In genomic region chr19:955803-956746, GRCh38 we compare ENCODE assay signal across 18 cellular contexts. TPM values are rescaled to one million over a fixed set of nuclear protein-coding genes. Genes with fewer than 3 reads are reported as not detected.
DNase-seq lines count a peak whose midpoint lies in the region; ATAC-seq and TF ChIP-seq lines count a peak whose summit lies in the region.
"Had no signal": no experiment of that assay in that cellular context is flagged by ENCODE, and none has a peak within 500 bp of the region (broad histone marks: within the 10 kb centered on the region; RNA-seq: fewer than 3 reads in every experiment).

No MANE protein-coding gene starts in this region.

- peaks cover 63% of the 10 kb centered on the region for H3K4me1 ChIP-seq in BLaER1
- H3K4me1 ChIP-seq: uterus had no signal

- H3K36me3 Mint-ChIP-seq in stimulated activated naive B cell treated with anti-CD40 and anti-IgM and Interleukin-4, amounts not matched to agents 10 μg/mL and 1 μg/mL and 100 μg/mL, for 72 hours, result peaks cover 17 to 26% of the 10 kb centered on the region in 2 donors
- H3K36me3 Mint-ChIP-seq in activated T-cell treated with anti-CD3 and anti-CD28 coated beads, Interleukin-2, amount 50 U/mL, for 4 hours (ENCODE audit: insufficient read depth), result no peaks in the 10 kb centered on the region
- H3K36me3 Mint-ChIP-seq: activated naive CD4-positive, alpha-beta T cell treated with anti-CD3 and anti-CD28 coated beads, Interleukin-2, amount 50 U/mL, for 72 hours had no signal

- no peaks in the 10 kb centered on the region for H3K27me3 Mint-ChIP-seq in stimulated activated naive B cell treated with anti-CD40 and anti-IgM and Interleukin-4, amounts not matched to agents 10 μg/mL and 1 μg/mL and 100 μg/mL, for 72 hours
- H3K27me3 Mint-ChIP-seq in activated T-cell treated with anti-CD3 and anti-CD28 coated beads, Interleukin-2, amount 50 U/mL, for 4 hours (ENCODE audit: low read depth), result no peaks in the 10 kb centered on the region

- H3K27me3 ChIP-seq in BLaER1, result no peaks in the 10 kb centered on the region
- H3K27me3 ChIP-seq: esophagus muscularis mucosa, uterus had no signal

- no peak for DNase-seq in RWPE1 (ENCODE audit: low spot score)
- no peak for DNase-seq in left colon
- DNase-seq in stimulated activated naive B cell treated with anti-CD40 and anti-IgM and Interleukin-4, amounts not matched to agents 10 μg/mL and 1 μg/mL and 100 μg/mL, for 72 hours, result no peak
- DNase-seq in activated T-cell treated with anti-CD3 and anti-CD28 coated beads, Interleukin-2, amount 50 U/mL, for 4 hours, result no peak
- DNase-seq: Kasumi-1; midbrain; NCI-H1694 treated with DMSO at 0.1 percent for 48 hours; NCI-H82; stimulated activated CD4-positive, alpha-beta T cell treated with anti-CD3 and anti-CD28 coated beads, Interleukin-2, amount 100 ng/mL, for 48 hours; uterus had no signal

- POLR2A ChIA-PET in RWPE1 (lab: Yijun Ruan, JAX; ENCODE audit: low non-redundant PET), result interaction anchor here (1.0 kb wide), 1 partner anchor 33 kb away, joined by 4 read pairs; no protein-coding TSS in a partner anchor

- H4K20me1 ChIP-seq in BLaER1, result peaks cover 64% of the 10 kb centered on the region

- peak overlapping the region in 1 of 2 donors; percentile 25 for H3K4me3 Mint-ChIP-seq in stimulated activated naive B cell treated with anti-CD40 and anti-IgM and Interleukin-4, amounts not matched to agents 10 μg/mL and 1 μg/mL and 100 μg/mL, for 72 hours
- no peak overlapping the region for H3K4me3 Mint-ChIP-seq in activated T-cell treated with anti-CD3 and anti-CD28 coated beads, Interleukin-2, amount 50 U/mL, for 4 hours
- H3K4me3 Mint-ChIP-seq: stimulated activated effector memory CD8-positive, alpha-beta T cell treated with anti-CD3 and anti-CD28 coated beads, Interleukin-12 subunit alpha, Interleukin-12 subunit beta, amount 100 ng/mL, for 72 hours had no signal

- no peaks in the 10 kb centered on the region for H3K9me3 ChIP-seq in BLaER1
- H3K9me3 ChIP-seq: esophagus muscularis mucosa, prostate gland, uterus had no signal

- peak; percentile 28 for ATAC-seq in left colon
- no peak for ATAC-seq in stimulated activated naive B cell treated with anti-CD40 and anti-IgM and Interleukin-4, amounts not matched to agents 10 μg/mL and 1 μg/mL and 100 μg/mL, for 72 hours (replicated peaks)
- no peak for ATAC-seq in GM21528 (IDR thresholded peaks at IDR 0.05; ENCODE audit: low FRiP score, unreplicated experiment)
- ATAC-seq in activated T-cell treated with anti-CD3 and anti-CD28 coated beads, Interleukin-2, amount 50 U/mL, for 4 hours, result no peak
- ATAC-seq: activated naive CD4-positive, alpha-beta T cell treated with anti-CD3 and anti-CD28 coated beads, Interleukin-2, amount 50 U/mL, for 72 hours; stimulated activated effector memory CD8-positive, alpha-beta T cell treated with anti-CD3 and anti-CD28 coated beads, Interleukin-12 subunit alpha, Interleukin-12 subunit beta, amount 100 ng/mL, for 72 hours had no signal

- no peak for TF ChIP-seq CTCF in RWPE1 (conservative IDR thresholded peaks at IDR 0.05; ENCODE audit: low read depth)

- H3K9ac ChIP-seq in BLaER1, result no peak overlapping the region

- peaks cover 17 to 40% of the 10 kb centered on the region in 2 donors for H3K4me1 Mint-ChIP-seq in stimulated activated naive B cell treated with anti-CD40 and anti-IgM and Interleukin-4, amounts not matched to agents 10 μg/mL and 1 μg/mL and 100 μg/mL, for 72 hours
- peaks cover 12% of the 10 kb centered on the region for H3K4me1 Mint-ChIP-seq in activated T-cell treated with anti-CD3 and anti-CD28 coated beads, Interleukin-2, amount 50 U/mL, for 4 hours (ENCODE audit: low read depth)

- peaks cover 24% of the 10 kb centered on the region for H3K36me3 ChIP-seq in BLaER1
- H3K36me3 ChIP-seq: prostate gland, uterus had no signal

- no peak overlapping the region for H3K27ac Mint-ChIP-seq in stimulated activated naive B cell treated with anti-CD40 and anti-IgM and Interleukin-4, amounts not matched to agents 10 μg/mL and 1 μg/mL and 100 μg/mL, for 72 hours
- H3K27ac Mint-ChIP-seq: activated naive CD4-positive, alpha-beta T cell treated with anti-CD3 and anti-CD28 coated beads, Interleukin-2, amount 50 U/mL, for 72 hours; stimulated activated effector memory CD8-positive, alpha-beta T cell treated with anti-CD3 and anti-CD28 coated beads, Interleukin-12 subunit alpha, Interleukin-12 subunit beta, amount 100 ng/mL, for 72 hours had no signal

- peak overlapping the region; percentile 99 for H3K4me2 ChIP-seq in BLaER1

- CTCF ChIA-PET in RWPE1 (lab: Yijun Ruan, JAX), result interaction anchor here (0.5 kb wide), 1 partner anchor 158 kb away, joined by 3 read pairs; no protein-coding TSS in a partner anchor

- H3K27ac ChIP-seq in BLaER1 (peak overlapping the region; percentile 89; the same call in 1 of the 2 replicates), RWPE1 (peak overlapping the region; percentile 42; the same call in 1 of the 2 replicates)
- H3K27ac ChIP-seq: esophagus muscularis mucosa, prostate gland, uterus, VCaP had no signal

- intact Hi-C loops in left colon (cut with DNase I, micrococcal nuclease), result no loop called here

- no peak overlapping the region for H3K4me3 ChIP-seq in BLaER1
- H3K4me3 ChIP-seq: esophagus muscularis mucosa, prostate gland, uterus had no signal

- H3K9me3 Mint-ChIP-seq in stimulated activated naive B cell treated with anti-CD40 and anti-IgM and Interleukin-4, amounts not matched to agents 10 μg/mL and 1 μg/mL and 100 μg/mL, for 72 hours, result no peaks in the 10 kb centered on the region
- no peaks in the 10 kb centered on the region for H3K9me3 Mint-ChIP-seq in activated T-cell treated with anti-CD3 and anti-CD28 coated beads, Interleukin-2, amount 50 U/mL, for 4 hours
- H3K9me3 Mint-ChIP-seq: activated naive CD4-positive, alpha-beta T cell treated with anti-CD3 and anti-CD28 coated beads, Interleukin-2, amount 50 U/mL, for 72 hours; stimulated activated effector memory CD8-positive, alpha-beta T cell treated with anti-CD3 and anti-CD28 coated beads, Interleukin-12 subunit alpha, Interleukin-12 subunit beta, amount 100 ng/mL, for 72 hours had no signal

RNA-seq across cellular contexts. Expression of gene WDR18, which starts 28.1 kb away (rescaled TPM):
- total RNA-seq in left colon, result 10 to 100 TPM; 21.5 to 28.1 TPM
- 100 to 1,000 TPM; 163 to 217 (median 199) TPM for total RNA-seq in activated T-cell treated with anti-CD3 and anti-CD28 coated beads, Interleukin-2, amount 50 U/mL, for 4 hours

RNA-seq across cellular contexts. Expression of gene ARID3A, which starts 30.2 kb away (rescaled TPM):
- total RNA-seq in left colon, result 10 to 100 TPM; 10.7 to 11.6 TPM
- total RNA-seq in activated T-cell treated with anti-CD3 and anti-CD28 coated beads, Interleukin-2, amount 50 U/mL, for 4 hours, result 10 to 100 TPM in 1 of 3 donors, 1 to 10 TPM in 2; 7.3 to 13.2 (median 10.0) TPM

RNA-seq across cellular contexts. Expression of gene KISS1R, which starts 38.9 kb away (rescaled TPM):
- not detected for total RNA-seq in left colon
- total RNA-seq in activated T-cell treated with anti-CD3 and anti-CD28 coated beads, Interleukin-2, amount 50 U/mL, for 4 hours, result 1 to 10 TPM; 2.9 to 5.1 (median 3.3) TPM
- total RNA-seq: esophagus muscularis mucosa, prostate gland had no signal

RNA-seq across cellular contexts. Expression of gene R3HDM4, which starts 43.1 kb away (rescaled TPM):
- total RNA-seq in left colon, result 10 to 100 TPM; 54.6 to 66.4 TPM
- 10 to 100 TPM; 92.3 to 97.7 (median 96.3) TPM for total RNA-seq in activated T-cell treated with anti-CD3 and anti-CD28 coated beads, Interleukin-2, amount 50 U/mL, for 4 hours

RNA-seq across cellular contexts. Expression of gene GRIN3B, which starts 44.1 kb away (rescaled TPM):
- total RNA-seq in left colon, result not detected
- total RNA-seq in activated T-cell treated with anti-CD3 and anti-CD28 coated beads, Interleukin-2, amount 50 U/mL, for 4 hours, result under 1 TPM; 0.05 to 0.19 (median 0.08) TPM
- total RNA-seq: cerebellum had no signal

Comparison
In these comparisons a context has a peak if more than half of its experiments do, and no peak if none do; other contexts are left out.
1. RNA of gene WDR18, which starts 28.1 kb away (total RNA-seq): 163 to 217 TPM in activated T-cell treated with anti-CD3 and anti-CD28 coated beads, Interleukin-2, amount 50 U/mL, for 4 hours; 21.5 to 28.1 TPM in left colon; every median in the first group is over 4 times any median in the second.